In genomic region chr22:46193898-46194310, GRCh38 we compare ENCODE assay signal across 1 cellular context.
TF ChIP-seq lines count a peak whose summit lies in the region.

No MANE protein-coding gene starts in this region.

TF ChIP-seq in K562, 482 proteins besides CTCF, POLR2A, EP300 and RAD21 (continued from another document and continues in another):
- no peak for TF ChIP-seq HDAC6 (IDR thresholded peaks at IDR 0.05; ENCODE audit: low read depth, low read length)
- 0 out of 2 replicates have a peak, but pooled peaks have one; percentile 40 for TF ChIP-seq MTA3 (IDR thresholded peaks at IDR 0.05; ENCODE audit: borderline replicate concordance)
- TF ChIP-seq RNF2 (IDR thresholded peaks at IDR 0.05): no peak
- no peak for TF ChIP-seq SMC3 (conservative IDR thresholded peaks at IDR 0.05; ENCODE audit: insufficient read depth, low read depth, low read length)
- no peak for TF ChIP-seq LCOR (CRISPR knock-in tag; IDR thresholded peaks at IDR 0.05)
- TF ChIP-seq E2F4 (CRISPR knock-in tag; IDR thresholded peaks at IDR 0.05; ENCODE audit: low read depth): no peak
- no peak for TF ChIP-seq NCOA6 (IDR thresholded peaks at IDR 0.05)
- no peak for TF ChIP-seq ZNF212 (CRISPR knock-in tag; IDR thresholded peaks at IDR 0.05)
- TF ChIP-seq ZNF354B (CRISPR knock-in tag; IDR thresholded peaks at IDR 0.05): no peak
- no peak for TF ChIP-seq ZFP91 (CRISPR knock-in tag; IDR thresholded peaks at IDR 0.05)
- no peak for TF ChIP-seq ZBTB2 (IDR thresholded peaks at IDR 0.05)
- TF ChIP-seq HCFC1 (IDR thresholded peaks at IDR 0.05; ENCODE audit: low read depth, low read length): no peak
- TF ChIP-seq ZZZ3 (IDR thresholded peaks at IDR 0.05): no peak
- TF ChIP-seq ZNF740 (CRISPR knock-in tag; IDR thresholded peaks at IDR 0.05): peak; percentile 79
- no peak for TF ChIP-seq ZNF740 (tag; IDR thresholded peaks at IDR 0.05)
- peak; percentile 49; the same call in 1 of the 2 replicates for TF ChIP-seq TFAP4 (CRISPR knock-in tag; IDR thresholded peaks at IDR 0.05; ENCODE audit: borderline replicate concordance)
- TF ChIP-seq MNT (conservative IDR thresholded peaks at IDR 0.05): peak in 1 of 2 experiments; percentile 36; a peak in 1 of 4 replicates
- peak; percentile 46 for TF ChIP-seq CXXC5 (CRISPR knock-in tag; IDR thresholded peaks at IDR 0.05)
- TF ChIP-seq ZNF589 (CRISPR knock-in tag; IDR thresholded peaks at IDR 0.05; ENCODE audit: low read depth): no peak
- TF ChIP-seq OTX1 (CRISPR knock-in tag; IDR thresholded peaks at IDR 0.05): no peak
- no peak for TF ChIP-seq FOSL1 (tag; conservative IDR thresholded peaks at IDR 0.05)
- TF ChIP-seq NFIC (IDR thresholded peaks at IDR 0.05): peak; percentile 60
- TF ChIP-seq CEBPB (tag; IDR thresholded peaks at IDR 0.05): peak; percentile 89
- no peak for TF ChIP-seq ZNF174 (CRISPR knock-in tag; IDR thresholded peaks at IDR 0.05)
- TF ChIP-seq ATF1 (CRISPR knock-in tag; IDR thresholded peaks at IDR 0.05): no peak
- no peak for TF ChIP-seq ATF1 (tag; IDR thresholded peaks at IDR 0.05)
- TF ChIP-seq STAT5A (IDR thresholded peaks at IDR 0.05; ENCODE audit: borderline replicate concordance, low read length): no peak
- no peak for TF ChIP-seq PTRF (tag; IDR thresholded peaks at IDR 0.05)
- TF ChIP-seq MYNN (IDR thresholded peaks at IDR 0.05): no peak
- TF ChIP-seq MYNN (CRISPR knock-in tag; IDR thresholded peaks at IDR 0.05): no peak
- TF ChIP-seq ID3 (CRISPR knock-in tag; IDR thresholded peaks at IDR 0.05): no peak
- no peak for TF ChIP-seq ID3 (tag; IDR thresholded peaks at IDR 0.05)
- no peak for TF ChIP-seq ZBTB9 (CRISPR knock-in tag; IDR thresholded peaks at IDR 0.05)
- no peak for TF ChIP-seq MAZ (CRISPR knock-in tag; conservative IDR thresholded peaks at IDR 0.05 in 1 of 2, IDR thresholded peaks at IDR 0.05 in 1 of 2)
- no peak for TF ChIP-seq ZNF41 (CRISPR knock-in tag; conservative IDR thresholded peaks at IDR 0.05)
- TF ChIP-seq SMAD1 (IDR thresholded peaks at IDR 0.05; ENCODE audit: low read depth, low read length, partially characterized antibody): no peak
- no peak for TF ChIP-seq ZHX1 (conservative IDR thresholded peaks at IDR 0.05; ENCODE audit: low read length)
- TF ChIP-seq NR3C1 (CRISPR knock-in tag; IDR thresholded peaks at IDR 0.05): no peak
- no peak for TF ChIP-seq ZNF436 (CRISPR knock-in tag; IDR thresholded peaks at IDR 0.05)
- TF ChIP-seq ZNF639 (CRISPR knock-in tag; conservative IDR thresholded peaks at IDR 0.05 in 1 of 2, IDR thresholded peaks at IDR 0.05 in 1 of 2): no peak
- TF ChIP-seq SMARCA4 (IDR thresholded peaks at IDR 0.05): 0 out of 2 replicates have a peak, but pooled peaks have one; percentile 33
- no peak for TF ChIP-seq TFAM (CRISPR knock-in tag; conservative IDR thresholded peaks at IDR 0.05)
- no peak for TF ChIP-seq AFF4 (CRISPR knock-in tag; IDR thresholded peaks at IDR 0.05)
- no peak for TF ChIP-seq CBX8 (IDR thresholded peaks at IDR 0.05; ENCODE audit: borderline replicate concordance, extremely low read depth, low read depth, low read length, poor library complexity, severe bottlenecking)
- no peak for TF ChIP-seq ZNF3 (CRISPR knock-in tag; IDR thresholded peaks at IDR 0.05)
- no peak for TF ChIP-seq RBM34 (IDR thresholded peaks at IDR 0.05; ENCODE audit: borderline replicate concordance, insufficient read depth, low read length)
- no peak for TF ChIP-seq HDAC8 (tag; IDR thresholded peaks at IDR 0.05)
- TF ChIP-seq TAF9B (IDR thresholded peaks at IDR 0.05; ENCODE audit: partially characterized antibody): no peak
- peak; percentile 22; the same call in 1 of the 2 replicates for TF ChIP-seq MTA2 (IDR thresholded peaks at IDR 0.05; ENCODE audit: low read depth)
